ENCODE assay signal across 18 cellular contexts in genomic region chr10:129884390-129884779, GRCh38.
"Had no signal": no experiment of that assay in that cellular context is flagged by ENCODE, and none has a peak within 500 bp of the region (broad histone marks: within the 10 kb centered on the region; RNA-seq: fewer than 3 reads in every experiment).

No MANE protein-coding gene starts in this region.

- DNase-seq: KBM-7, NCI-H1092, NCI-H187, NCI-H2029, NCI-H2081 treated with DMSO at 0.1 percent for 48 hours, NCI-H2171, NCI-H226, NCI-H446, NCI-H510A, NCI-H524 treated with DMSO at 0.1 percent for 48 hours, NCI-H69, NCI-H774, Right ventricle myocardium superior, RPMI8226, SIG-M5, SK-N-SH, SW 1271, T-cell had no signal

- H3K4me2 ChIP-seq: SK-N-SH had no signal

- H3K9me3 ChIP-seq: SK-N-SH had no signal

- H3K9ac ChIP-seq: SK-N-SH had no signal

- ATAC-seq: T-cell had no signal
